33 cellular contexts compared by ENCODE assay signal in the genomic region with DNA sequence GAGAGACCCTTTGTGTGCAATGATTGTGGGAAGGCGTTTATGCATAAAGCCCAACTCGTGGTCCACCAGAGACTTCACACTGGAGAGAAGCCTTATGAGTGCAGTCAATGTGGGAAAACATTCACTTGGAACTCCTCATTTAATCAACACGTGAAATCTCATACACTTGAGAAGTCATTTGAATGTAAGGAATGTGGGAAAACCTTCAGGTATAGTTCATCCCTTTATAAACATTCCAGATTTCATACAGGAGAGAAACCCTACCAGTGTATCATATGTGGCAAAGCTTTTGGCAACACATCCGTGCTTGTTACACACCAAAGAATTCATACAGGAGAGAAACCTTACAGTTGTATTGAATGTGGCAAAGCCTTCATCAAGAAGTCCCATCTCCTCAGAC.
"Had no signal": no experiment of that assay in that cellular context is flagged by ENCODE, and none has a peak within 500 bp of the region (broad histone marks: within the 10 kb centered on the region; RNA-seq: fewer than 3 reads in every experiment).

No MANE protein-coding gene starts in this region.

- H3K9me3 ChIP-seq: body of pancreas, colonic mucosa had no signal

- H3K27ac Mint-ChIP-seq: activated B cell treated with CpG ODN at 0.5 μM for 24 hours; activated CD8-positive, alpha-beta T cell treated with anti-CD3 and anti-CD28 coated beads for 36 hours; activated naive CD4-positive, alpha-beta T cell treated with anti-CD3 and anti-CD28 coated beads for 36 hours; activated naive CD4-positive, alpha-beta T cell treated with anti-CD3 and anti-CD28 coated beads, Interleukin-2, amount 50 U/mL, for 24 hours; activated naive CD8-positive, alpha-beta T cell treated with anti-CD3 and anti-CD28 coated beads for 36 hours; activated naive CD8-positive, alpha-beta T cell treated with anti-CD3 and anti-CD28 coated beads, Interleukin-2, amount 50 U/mL, for 24 hours; activated T-helper 1 cell treated with anti-CD3 and anti-CD28 coated beads, Interleukin-12 subunit alpha, Interleukin-12 subunit beta, Interleukin-2, Interleukin-4 antibody, amounts not matched to agents 30 ng/mL and 10 ng/mL and 1 ng/mL, durations not matched to agents 14 hours and 24 hours and 36 hours; activated T-helper 2 cell treated with anti-CD3 and anti-CD28 coated beads, Interferon-gamma antibody, Interleukin-2, Interleukin-4, amounts not matched to agents 10 μg/mL and 5 μg/mL and 100 μg/mL, durations not matched to agents 14 hours and 24 hours and 36 hours; T-helper 17 cell; T-helper 2 cell treated with Interferon-gamma antibody and Interleukin-4, amounts not matched to agents 5 μg/mL and 100 μg/mL, for 36 hours had no signal

- H3K36me3 ChIP-seq: colonic mucosa had no signal

- H3K27me3 ChIP-seq: body of pancreas, colonic mucosa, esophagus muscularis mucosa, foreskin keratinocyte, gastrocnemius medialis, heart left ventricle had no signal

- H3K27me3 Mint-ChIP-seq: activated B cell treated with CpG ODN at 0.5 μM for 24 hours; activated CD8-positive, alpha-beta T cell treated with anti-CD3 and anti-CD28 coated beads for 36 hours; activated naive CD4-positive, alpha-beta T cell treated with anti-CD3 and anti-CD28 coated beads, Interleukin-2, amount 50 U/mL, for 24 hours; activated naive CD8-positive, alpha-beta T cell treated with anti-CD3 and anti-CD28 coated beads for 36 hours; activated naive CD8-positive, alpha-beta T cell treated with anti-CD3 and anti-CD28 coated beads, Interleukin-2, amount 50 U/mL, for 24 hours; T-helper 17 cell had no signal

- H3K4me3 ChIP-seq: body of pancreas, colonic mucosa, esophagus muscularis mucosa, gastrocnemius medialis, heart left ventricle had no signal

- H3K4me3 Mint-ChIP-seq: activated B cell treated with CpG ODN at 0.5 μM for 24 hours; activated CD8-positive, alpha-beta T cell treated with anti-CD3 and anti-CD28 coated beads for 36 hours; activated naive CD4-positive, alpha-beta T cell treated with anti-CD3 and anti-CD28 coated beads for 36 hours; activated naive CD4-positive, alpha-beta T cell treated with anti-CD3 and anti-CD28 coated beads, Interleukin-2, amount 50 U/mL, for 24 hours; activated naive CD8-positive, alpha-beta T cell treated with anti-CD3 and anti-CD28 coated beads for 36 hours; activated naive CD8-positive, alpha-beta T cell treated with anti-CD3 and anti-CD28 coated beads, Interleukin-2, amount 50 U/mL, for 24 hours; activated T-helper 1 cell treated with anti-CD3 and anti-CD28 coated beads, Interleukin-12 subunit alpha, Interleukin-12 subunit beta, Interleukin-2, Interleukin-4 antibody, amounts not matched to agents 30 ng/mL and 10 ng/mL and 1 ng/mL, durations not matched to agents 14 hours and 24 hours and 36 hours; T-helper 17 cell; T-helper 2 cell treated with Interferon-gamma antibody and Interleukin-4, amounts not matched to agents 5 μg/mL and 100 μg/mL, for 36 hours had no signal

- H3K27ac ChIP-seq: body of pancreas, colonic mucosa, esophagus muscularis mucosa, foreskin keratinocyte, gastrocnemius medialis, heart left ventricle, WERI-Rb-1 had no signal

- H3K4me1 Mint-ChIP-seq: activated B cell treated with CpG ODN at 0.5 μM for 24 hours; activated naive CD4-positive, alpha-beta T cell treated with anti-CD3 and anti-CD28 coated beads, Interleukin-2, amount 50 U/mL, for 24 hours; activated naive CD8-positive, alpha-beta T cell treated with anti-CD3 and anti-CD28 coated beads for 36 hours; activated naive CD8-positive, alpha-beta T cell treated with anti-CD3 and anti-CD28 coated beads, Interleukin-2, amount 50 U/mL, for 24 hours; T-helper 17 cell had no signal

- H3K4me1 ChIP-seq: body of pancreas, colonic mucosa, esophagus muscularis mucosa, foreskin keratinocyte, gastrocnemius medialis, heart left ventricle had no signal

- ATAC-seq: activated CD4-positive, CD25-positive, alpha-beta regulatory T cell treated with anti-CD3 and anti-CD28 coated beads, Interleukin-2, amount 50 U/mL, for 24 hours; activated CD8-positive, alpha-beta T cell treated with anti-CD3 and anti-CD28 coated beads for 36 hours; activated naive CD8-positive, alpha-beta T cell treated with anti-CD3 and anti-CD28 coated beads, Interleukin-2, amount 50 U/mL, for 24 hours; body of pancreas; foreskin keratinocyte; gastrocnemius medialis; heart left ventricle; T-helper 17 cell had no signal

- DNase-seq: activated B cell treated with CpG ODN at 0.5 μM for 24 hours; activated CD4-positive, alpha-beta T cell treated with anti-CD3 and anti-CD28 coated beads for 48 hours; activated CD4-positive, alpha-beta T cell treated with anti-CD3 and anti-CD28 coated beads, Interleukin-2, amount 50 U/mL, for 1 hour; activated CD4-positive, alpha-beta T cell treated with anti-CD3 and anti-CD28 coated beads, Interleukin-2, amount 50 U/mL, for 48 hours; activated CD8-positive, alpha-beta memory T cell treated with anti-CD3 and anti-CD28 coated beads for 24 hours; activated CD8-positive, alpha-beta T cell treated with anti-CD3 and anti-CD28 coated beads for 36 hours; activated effector memory CD4-positive, alpha-beta T cell treated with anti-CD3 and anti-CD28 coated beads, Interleukin-2, amount 50 U/mL, for 16 hours; activated naive CD4-positive, alpha-beta T cell treated with anti-CD3 and anti-CD28 coated beads for 36 hours; activated naive CD8-positive, alpha-beta T cell treated with anti-CD3 and anti-CD28 coated beads for 36 hours; activated naive CD8-positive, alpha-beta T cell treated with anti-CD3 and anti-CD28 coated beads, Interleukin-2, amount 50 U/mL, for 24 hours; activated T-cell treated with anti-CD3 and anti-CD28 coated beads, Interleukin-2, amount 50 U/mL, for 48 hours; amniotic stem cell; aorta; body of pancreas; central memory CD4-positive, alpha-beta T cell; cerebellar nuclear complex; colonic mucosa; effector CD8-positive, alpha-beta T cell; erythroblast; foreskin keratinocyte; gastrocnemius medialis; glutamatergic neuron; heart left ventricle; T-helper 1 cell; T-helper 17 cell; T1000; WERI-Rb-1 had no signal
